Comparison of ENCODE assay signal across 32 cellular contexts in genomic region chr20:60986757-60987156, GRCh38.
"Had no signal": no experiment of that assay in that cellular context is flagged by ENCODE, and none has a peak within 500 bp of the region (broad histone marks: within the 10 kb centered on the region; RNA-seq: fewer than 3 reads in every experiment).

No MANE protein-coding gene starts in this region.

- H3K4me3 ChIP-seq: adrenal gland, body of pancreas, breast epithelium had no signal

- H3K27me3 ChIP-seq: adrenal gland, body of pancreas, brain microvascular endothelial cell had no signal

- H3K27ac ChIP-seq: adrenal gland, body of pancreas, brain microvascular endothelial cell, breast epithelium, VCaP had no signal

- H3K36me3 ChIP-seq: adrenal gland, brain microvascular endothelial cell, breast epithelium had no signal

- DNase-seq: activated B cell treated with CpG ODN at 0.5 μM for 24 hours; activated CD4-positive, alpha-beta memory T cell treated with anti-CD3 and anti-CD28 coated beads for 36 hours; activated CD4-positive, alpha-beta T cell treated with anti-CD3 and anti-CD28 coated beads for 4 hours; activated CD4-positive, alpha-beta T cell treated with anti-CD3 and anti-CD28 coated beads, Interleukin-2, amount 10 ng/mL, durations not matched to agents 24 days and 14 days; activated CD4-positive, alpha-beta T cell treated with anti-CD3 and anti-CD28 coated beads, Interleukin-2, amount 50 U/mL, for 1 hour; activated CD4-positive, alpha-beta T cell treated with anti-CD3 and anti-CD28 coated beads, Interleukin-2, amount 50 U/mL, for 4 hours; activated CD4-positive, CD25-positive, alpha-beta regulatory T cell treated with anti-CD3 and anti-CD28 coated beads, Interleukin-2, amount 50 U/mL, for 72 hours; activated CD8-positive, alpha-beta memory T cell treated with anti-CD3 and anti-CD28 coated beads, Interleukin-2, amount 50 U/mL, for 4 hours; activated CD8-positive, alpha-beta T cell treated with anti-CD3 and anti-CD28 coated beads for 36 hours; activated effector memory CD4-positive, alpha-beta T cell treated with anti-CD3 and anti-CD28 coated beads, Interleukin-2, amount 50 U/mL, for 16 hours; activated gamma-delta T cell treated with Interleukin-2 at 50 U/mL for 16 hours; activated naive CD4-positive, alpha-beta T cell; activated naive CD4-positive, alpha-beta T cell treated with anti-CD3 and anti-CD28 coated beads for 36 hours; activated naive CD4-positive, alpha-beta T cell treated with anti-CD3 and anti-CD28 coated beads, Interleukin-2, amount 50 U/mL, for 16 hours; activated naive CD8-positive, alpha-beta T cell treated with anti-CD3 and anti-CD28 coated beads for 36 hours; activated T-cell treated with anti-CD3 and anti-CD28 coated beads for 4 hours; activated T-cell treated with anti-CD3 and anti-CD28 coated beads, Interleukin-2, amount 50 U/mL, for 1 hour; activated T-cell treated with anti-CD3 and anti-CD28 coated beads, Interleukin-2, amount 50 U/mL, for 4 hours; activated T-cell treated with anti-CD3 and anti-CD28 coated beads, Interleukin-2, amount 50 U/mL, for 72 hours; adrenal gland; amniotic stem cell; aorta; body of pancreas; brain microvascular endothelial cell; cerebellar nuclear complex; T-helper 1 cell; T-helper 2 cell; T-helper 9 cell had no signal

- H3K4me1 ChIP-seq: adrenal gland, body of pancreas, breast epithelium had no signal

- H3K9me3 ChIP-seq: adrenal gland, body of pancreas had no signal

- ATAC-seq: activated CD8-positive, alpha-beta T cell treated with anti-CD3 and anti-CD28 coated beads for 36 hours; activated naive CD4-positive, alpha-beta T cell treated with anti-CD3 and anti-CD28 coated beads, Interleukin-2, amount 50 U/mL, for 72 hours; activated T-cell treated with anti-CD3 and anti-CD28 coated beads, Interleukin-2, amount 50 U/mL, for 4 hours; activated T-cell treated with anti-CD3 and anti-CD28 coated beads, Interleukin-2, amount 50 U/mL, for 72 hours; activated T-helper 17 cell treated with anti-CD3 and anti-CD28 coated beads, Interleukin-2, amount 50 U/mL, for 72 hours; body of pancreas had no signal
